1 cellular context compared by ENCODE assay signal in the genomic region with DNA sequence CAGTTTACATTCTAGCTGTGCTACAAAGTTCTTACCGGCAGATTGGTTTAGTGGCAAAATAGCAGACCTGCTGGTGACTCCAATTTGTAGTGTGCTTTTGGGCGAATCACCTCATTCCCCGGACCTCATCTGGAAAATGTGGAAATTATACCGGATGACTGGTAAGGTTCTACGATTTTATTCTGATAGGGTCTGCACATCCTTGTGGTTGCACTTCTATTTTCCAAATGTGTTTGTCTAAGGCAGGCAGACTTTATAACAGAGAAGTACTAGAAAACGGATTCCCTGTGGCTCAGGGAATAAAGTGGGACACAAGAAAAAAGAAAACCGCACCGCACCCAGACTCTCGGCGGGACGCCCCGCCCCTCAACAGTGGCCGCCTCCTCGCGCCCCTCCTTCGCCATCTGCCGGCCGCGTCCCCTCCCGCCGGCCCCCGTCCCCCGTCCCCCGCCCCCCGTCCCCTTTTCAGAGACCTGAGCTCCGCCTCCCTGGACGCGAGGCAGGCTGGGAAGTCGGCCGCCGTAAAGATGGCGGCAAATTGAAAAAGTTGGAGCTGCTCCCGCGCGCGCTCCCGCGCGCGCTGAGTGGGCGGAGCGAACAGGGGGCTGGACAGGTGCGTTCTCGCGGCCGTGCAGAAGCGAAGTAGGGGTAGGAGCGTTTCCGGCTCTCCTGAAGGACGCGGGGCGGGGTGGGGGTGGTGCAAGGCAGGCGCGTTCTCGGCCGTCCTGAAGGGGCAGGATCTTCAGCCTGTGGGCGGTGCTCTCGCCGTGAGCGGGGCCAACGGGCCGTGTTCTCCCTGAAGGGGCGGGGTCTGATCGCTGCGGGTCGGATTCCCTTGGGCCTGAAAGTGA.
TF ChIP-seq lines count a peak whose summit lies in the region.

No MANE protein-coding gene starts in this region.

TF ChIP-seq in HepG2, 621 proteins besides CTCF, POLR2A, EP300 and RAD21 (continued from another document and continues in another):
- TF ChIP-seq ZNF318 (CRISPR knock-in tag; IDR thresholded peaks at IDR 0.05) = no peak
- no peak for TF ChIP-seq SOX6 (IDR thresholded peaks at IDR 0.05)
- TF ChIP-seq SOX6 (CRISPR knock-in tag; IDR thresholded peaks at IDR 0.05) = peak; percentile 14; the same call in 1 of the 2 replicates
- no peak for TF ChIP-seq DBP (CRISPR knock-in tag; IDR thresholded peaks at IDR 0.05; ENCODE audit: not compliant biosample characterization)
- TF ChIP-seq RBAK (CRISPR knock-in tag; IDR thresholded peaks at IDR 0.05) = no peak
- no peak; the same call in 1 of the 2 replicates for TF ChIP-seq RFXAP (CRISPR knock-in tag; IDR thresholded peaks at IDR 0.05; ENCODE audit: borderline replicate concordance)
- TF ChIP-seq SRSF1 (optimal IDR thresholded peaks at IDR 0.05; ENCODE audit: low read depth, low read length) = no peak
- TF ChIP-seq MLLT10 (CRISPR knock-in tag; IDR thresholded peaks at IDR 0.05) = no peak
- TF ChIP-seq, protein P1, sequence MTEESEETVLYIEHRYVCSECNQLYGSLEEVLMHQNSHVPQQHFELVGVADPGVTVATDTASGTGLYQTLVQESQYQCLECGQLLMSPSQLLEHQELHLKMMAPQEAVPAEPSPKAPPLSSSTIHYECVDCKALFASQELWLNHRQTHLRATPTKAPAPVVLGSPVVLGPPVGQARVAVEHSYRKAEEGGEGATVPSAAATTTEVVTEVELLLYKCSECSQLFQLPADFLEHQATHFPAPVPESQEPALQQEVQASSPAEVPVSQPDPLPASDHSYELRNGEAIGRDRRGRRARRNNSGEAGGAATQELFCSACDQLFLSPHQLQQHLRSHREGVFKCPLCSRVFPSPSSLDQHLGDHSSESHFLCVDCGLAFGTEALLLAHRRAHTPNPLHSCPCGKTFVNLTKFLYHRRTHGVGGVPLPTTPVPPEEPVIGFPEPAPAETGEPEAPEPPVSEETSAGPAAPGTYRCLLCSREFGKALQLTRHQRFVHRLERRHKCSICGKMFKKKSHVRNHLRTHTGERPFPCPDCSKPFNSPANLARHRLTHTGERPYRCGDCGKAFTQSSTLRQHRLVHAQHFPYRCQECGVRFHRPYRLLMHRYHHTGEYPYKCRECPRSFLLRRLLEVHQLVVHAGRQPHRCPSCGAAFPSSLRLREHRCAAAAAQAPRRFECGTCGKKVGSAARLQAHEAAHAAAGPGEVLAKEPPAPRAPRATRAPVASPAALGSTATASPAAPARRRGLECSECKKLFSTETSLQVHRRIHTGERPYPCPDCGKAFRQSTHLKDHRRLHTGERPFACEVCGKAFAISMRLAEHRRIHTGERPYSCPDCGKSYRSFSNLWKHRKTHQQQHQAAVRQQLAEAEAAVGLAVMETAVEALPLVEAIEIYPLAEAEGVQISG (CRISPR knock-in tag; IDR thresholded peaks at IDR 0.05) = peak; percentile 55
- TF ChIP-seq MED1 (CRISPR knock-in tag; IDR thresholded peaks at IDR 0.05) = no peak
- TF ChIP-seq SAFB2 (CRISPR knock-in tag; IDR thresholded peaks at IDR 0.05; ENCODE audit: borderline replicate concordance, low read depth) = no peak; the same call in 1 of the 2 replicates
- no peak for TF ChIP-seq EEA1 (CRISPR knock-in tag; IDR thresholded peaks at IDR 0.05; ENCODE audit: borderline replicate concordance)
- TF ChIP-seq ARNT2 (CRISPR knock-in tag; IDR thresholded peaks at IDR 0.05; ENCODE audit: low read depth) = no peak
- no peak for TF ChIP-seq PRPF4 (IDR thresholded peaks at IDR 0.05; ENCODE audit: low read depth, low read length, poor library complexity, severe bottlenecking)
- TF ChIP-seq SMC3 (IDR thresholded peaks at IDR 0.05; ENCODE audit: low read length) = no peak
- TF ChIP-seq ATAD3A (CRISPR knock-in tag; IDR thresholded peaks at IDR 0.05) = no peak
- no peak for TF ChIP-seq TBX2 (CRISPR knock-in tag; IDR thresholded peaks at IDR 0.05; ENCODE audit: borderline replicate concordance)
- TF ChIP-seq XRCC5 (optimal IDR thresholded peaks at IDR 0.05; ENCODE audit: low read length) = no peak
- no peak for TF ChIP-seq ZNF367 (CRISPR knock-in tag; IDR thresholded peaks at IDR 0.05; ENCODE audit: borderline replicate concordance)
- TF ChIP-seq TGIF2 (CRISPR knock-in tag; IDR thresholded peaks at IDR 0.05) = 0 out of 2 replicates have a peak, but pooled peaks have one; percentile 26
- no peak for TF ChIP-seq ZNF501 (CRISPR knock-in tag; IDR thresholded peaks at IDR 0.05)
- TF ChIP-seq YEATS2 (CRISPR knock-in tag; IDR thresholded peaks at IDR 0.05; ENCODE audit: borderline replicate concordance) = peak; percentile 56; the same call in 1 of the 2 replicates
- TF ChIP-seq NBN (conservative IDR thresholded peaks at IDR 0.05) = no peak
- TF ChIP-seq NR2F2 (IDR thresholded peaks at IDR 0.05; ENCODE audit: borderline replicate concordance, low read depth) = no peak
- TF ChIP-seq, protein P2, sequence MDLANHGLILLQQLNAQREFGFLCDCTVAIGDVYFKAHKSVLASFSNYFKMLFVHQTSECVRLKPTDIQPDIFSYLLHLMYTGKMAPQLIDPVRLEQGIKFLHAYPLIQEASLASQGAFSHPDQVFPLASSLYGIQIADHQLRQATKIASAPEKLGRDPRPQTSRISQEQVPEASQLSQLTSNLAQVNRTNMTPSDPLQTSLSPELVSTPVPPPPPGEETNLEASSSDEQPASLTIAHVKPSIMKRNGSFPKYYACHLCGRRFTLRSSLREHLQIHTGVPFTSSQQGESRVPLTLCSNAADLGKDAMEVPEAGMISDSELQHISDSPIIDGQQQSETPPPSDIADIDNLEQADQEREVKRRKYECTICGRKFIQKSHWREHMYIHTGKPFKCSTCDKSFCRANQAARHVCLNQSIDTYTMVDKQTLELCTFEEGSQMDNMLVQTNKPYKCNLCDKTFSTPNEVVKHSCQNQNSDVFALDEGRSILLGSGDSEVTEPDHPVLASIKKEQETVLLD (CRISPR knock-in tag; IDR thresholded peaks at IDR 0.05; ENCODE audit: low read depth) = no peak
- TF ChIP-seq, protein P3, sequence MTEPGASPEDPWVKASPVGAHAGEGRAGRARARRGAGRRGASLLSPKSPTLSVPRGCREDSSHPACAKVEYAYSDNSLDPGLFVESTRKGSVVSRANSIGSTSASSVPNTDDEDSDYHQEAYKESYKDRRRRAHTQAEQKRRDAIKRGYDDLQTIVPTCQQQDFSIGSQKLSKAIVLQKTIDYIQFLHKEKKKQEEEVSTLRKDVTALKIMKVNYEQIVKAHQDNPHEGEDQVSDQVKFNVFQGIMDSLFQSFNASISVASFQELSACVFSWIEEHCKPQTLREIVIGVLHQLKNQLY (CRISPR knock-in tag; IDR thresholded peaks at IDR 0.05) = no peak
- TF ChIP-seq ZNF549 (CRISPR knock-in tag; IDR thresholded peaks at IDR 0.05) = no peak
- TF ChIP-seq ESRRA (CRISPR knock-in tag; IDR thresholded peaks at IDR 0.05; ENCODE audit: low read depth) = no peak
- TF ChIP-seq, protein P4, sequence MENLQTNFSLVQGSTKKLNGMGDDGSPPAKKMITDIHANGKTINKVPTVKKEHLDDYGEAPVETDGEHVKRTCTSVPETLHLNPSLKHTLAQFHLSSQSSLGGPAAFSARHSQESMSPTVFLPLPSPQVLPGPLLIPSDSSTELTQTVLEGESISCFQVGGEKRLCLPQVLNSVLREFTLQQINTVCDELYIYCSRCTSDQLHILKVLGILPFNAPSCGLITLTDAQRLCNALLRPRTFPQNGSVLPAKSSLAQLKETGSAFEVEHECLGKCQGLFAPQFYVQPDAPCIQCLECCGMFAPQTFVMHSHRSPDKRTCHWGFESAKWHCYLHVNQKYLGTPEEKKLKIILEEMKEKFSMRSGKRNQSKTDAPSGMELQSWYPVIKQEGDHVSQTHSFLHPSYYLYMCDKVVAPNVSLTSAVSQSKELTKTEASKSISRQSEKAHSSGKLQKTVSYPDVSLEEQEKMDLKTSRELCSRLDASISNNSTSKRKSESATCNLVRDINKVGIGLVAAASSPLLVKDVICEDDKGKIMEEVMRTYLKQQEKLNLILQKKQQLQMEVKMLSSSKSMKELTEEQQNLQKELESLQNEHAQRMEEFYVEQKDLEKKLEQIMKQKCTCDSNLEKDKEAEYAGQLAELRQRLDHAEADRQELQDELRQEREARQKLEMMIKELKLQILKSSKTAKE (CRISPR knock-in tag; IDR thresholded peaks at IDR 0.05; ENCODE audit: borderline replicate concordance) = no peak
- peak; percentile 84; the same call in 2 of the 3 replicates for TF ChIP-seq MXI1 (IDR thresholded peaks at IDR 0.05; ENCODE audit: borderline replicate concordance, low read depth, low read length)
- TF ChIP-seq ZNF136 (CRISPR knock-in tag; IDR thresholded peaks at IDR 0.05; ENCODE audit: low read depth) = no peak
- TF ChIP-seq RFX3 (CRISPR knock-in tag; IDR thresholded peaks at IDR 0.05) = no peak
- peak; percentile 47 for TF ChIP-seq ASH2L (IDR thresholded peaks at IDR 0.05; ENCODE audit: insufficient read length, low read depth, low read length)
- TF ChIP-seq ZNF276 (CRISPR knock-in tag; IDR thresholded peaks at IDR 0.05; ENCODE audit: low read depth) = no peak
- TF ChIP-seq ZNF543 (CRISPR knock-in tag; IDR thresholded peaks at IDR 0.05) = no peak
- TF ChIP-seq, protein P5, sequence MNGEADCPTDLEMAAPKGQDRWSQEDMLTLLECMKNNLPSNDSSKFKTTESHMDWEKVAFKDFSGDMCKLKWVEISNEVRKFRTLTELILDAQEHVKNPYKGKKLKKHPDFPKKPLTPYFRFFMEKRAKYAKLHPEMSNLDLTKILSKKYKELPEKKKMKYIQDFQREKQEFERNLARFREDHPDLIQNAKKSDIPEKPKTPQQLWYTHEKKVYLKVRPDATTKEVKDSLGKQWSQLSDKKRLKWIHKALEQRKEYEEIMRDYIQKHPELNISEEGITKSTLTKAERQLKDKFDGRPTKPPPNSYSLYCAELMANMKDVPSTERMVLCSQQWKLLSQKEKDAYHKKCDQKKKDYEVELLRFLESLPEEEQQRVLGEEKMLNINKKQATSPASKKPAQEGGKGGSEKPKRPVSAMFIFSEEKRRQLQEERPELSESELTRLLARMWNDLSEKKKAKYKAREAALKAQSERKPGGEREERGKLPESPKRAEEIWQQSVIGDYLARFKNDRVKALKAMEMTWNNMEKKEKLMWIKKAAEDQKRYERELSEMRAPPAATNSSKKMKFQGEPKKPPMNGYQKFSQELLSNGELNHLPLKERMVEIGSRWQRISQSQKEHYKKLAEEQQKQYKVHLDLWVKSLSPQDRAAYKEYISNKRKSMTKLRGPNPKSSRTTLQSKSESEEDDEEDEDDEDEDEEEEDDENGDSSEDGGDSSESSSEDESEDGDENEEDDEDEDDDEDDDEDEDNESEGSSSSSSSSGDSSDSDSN (CRISPR knock-in tag; IDR thresholded peaks at IDR 0.05) = no peak
